8 cellular contexts compared by ENCODE assay signal in the genomic region with DNA sequence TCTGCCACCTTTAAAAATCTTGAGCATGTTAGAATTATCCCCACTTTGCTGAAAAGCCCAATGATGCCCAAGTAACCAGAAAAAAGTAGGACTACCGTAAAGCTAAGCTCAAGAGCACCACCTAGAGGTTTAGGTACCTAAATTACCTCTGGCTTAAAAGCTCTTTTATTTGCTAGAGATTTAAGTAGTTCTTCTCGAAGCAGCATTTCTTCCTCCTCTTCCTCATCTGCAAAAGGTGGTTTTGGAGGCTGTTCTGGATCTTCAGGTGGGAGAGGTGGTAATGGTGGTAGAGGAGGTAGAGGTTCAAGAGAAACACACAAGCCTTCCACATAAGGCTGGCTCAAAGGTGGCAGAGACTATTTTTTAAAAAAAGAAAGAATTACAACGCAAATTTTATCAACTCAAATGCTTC. TPM values are rescaled to one million over a fixed set of nuclear protein-coding genes. Genes with fewer than 3 reads are reported as not detected.
DNase-seq lines count a peak whose midpoint lies in the region; ATAC-seq and TF ChIP-seq lines count a peak whose summit lies in the region.

No MANE protein-coding gene starts in this region.

- intact Hi-C loops in dorsolateral prefrontal cortex (cut with DNase I), result loop anchor here (2.0 to 10.0 kb wide), 3 partner anchors 82 to 222 kb away; no protein-coding TSS in a partner anchor

- ATAC-seq in GM21515 (IDR thresholded peaks at IDR 0.05; ENCODE audit: unreplicated experiment) (peak; percentile 53), GM18907 (IDR thresholded peaks at IDR 0.05; ENCODE audit: unreplicated experiment) (no peak)

- H3K27me3 ChIP-seq in dorsolateral prefrontal cortex, result no peaks in the 10 kb centered on the region

- peak; percentile 48 to 91 (median 76) for TF ChIP-seq CTCF in dorsolateral prefrontal cortex (IDR thresholded peaks at IDR 0.05 in 54 of 56, conservative IDR thresholded peaks at IDR 0.05 in 2 of 56; ENCODE audit: low read depth in 1 of 56, partially characterized antibody in 56 of 56)

- DNase-seq in DMS53 treated with DMSO at 0.1 percent for 48 hours (lab: John Stamatoyannopoulos, UW; ENCODE audit: unreplicated experiment) (peak; percentile 83), NAMALWA (ENCODE audit: low spot score) (peak; percentile 77), SHP77 treated with DMSO at 0.1 percent for 48 hours (lab: John Stamatoyannopoulos, UW) (peak; percentile 50), dorsolateral prefrontal cortex (no peak), midbrain (lab: John Stamatoyannopoulos, UW) (peak; percentile 77), activated gamma-delta T cell (lab: John Stamatoyannopoulos, UW) (no peak)

- H3K4me3 ChIP-seq in dorsolateral prefrontal cortex, result no peak overlapping the region

- peak overlapping the region in 7 of 59 donors; percentile 7 to 47 (median 18) for H3K27ac ChIP-seq in dorsolateral prefrontal cortex

RNA-seq across cellular contexts. Expression of a gene that starts 26.9 kb away (rescaled TPM):
- total RNA-seq in dorsolateral prefrontal cortex, result 100 to 1,000 TPM in 1 of 120 experiments, 10 to 100 TPM in 119; 49.7 to 102 (median 66.9) TPM

RNA-seq across cellular contexts. Expression of a gene that starts 27.4 kb away (rescaled TPM):
- total RNA-seq in dorsolateral prefrontal cortex, result 10 to 100 TPM in 94 of 120 experiments, 1 to 10 TPM in 26; 6.8 to 32.4 (median 12.8) TPM

RNA-seq across cellular contexts. Expression of a gene that starts 49.2 kb away (rescaled TPM):
- total RNA-seq in dorsolateral prefrontal cortex, result 10 to 100 TPM; 15.3 to 39.6 (median 23.5) TPM

Comparison
In these comparisons a context has a peak if more than half of its experiments do, and no peak if none do; other contexts are left out.
1. DNase-seq: peak in DMS53 treated with DMSO at 0.1 percent for 48 hours (single experiment), NAMALWA (single experiment), SHP77 treated with DMSO at 0.1 percent for 48 hours (single experiment) and midbrain (single experiment); none in dorsolateral prefrontal cortex (0 of 10) and activated gamma-delta T cell (single experiment).